In genomic region chr18:8946046-8946838, GRCh38 we compare ENCODE assay signal across 16 cellular contexts.
DNase-seq lines count a peak whose midpoint lies in the region; ATAC-seq and TF ChIP-seq lines count a peak whose summit lies in the region.
"Had no signal": no experiment of that assay in that cellular context is flagged by ENCODE, and none has a peak within 500 bp of the region (broad histone marks: within the 10 kb centered on the region; RNA-seq: fewer than 3 reads in every experiment).

No MANE protein-coding gene starts in this region.

- no peak overlapping the region for H3K9ac ChIP-seq in IMR-90 (ENCODE audit: low read depth, low read length)

- H3K36me3 ChIP-seq in IMR-90 (ENCODE audit: control insufficient read depth, insufficient read depth, low read length): no peaks in the 10 kb centered on the region
- no peaks in the 10 kb centered on the region for H3K36me3 ChIP-seq in mucosa of descending colon (ENCODE audit: low read depth)
- H3K36me3 ChIP-seq: BE2C had no signal

- H2AK5ac ChIP-seq in IMR-90 (ENCODE audit: low read depth, low read length): peak overlapping the region; percentile 93

- H4K20me1 ChIP-seq in IMR-90 (ENCODE audit: insufficient read depth, low read length): no peaks in the 10 kb centered on the region

- TF ChIP-seq POLR2A in IMR-90 (IDR thresholded peaks at IDR 0.05; ENCODE audit: low read depth, low read length): no peak

- peaks cover 33% of the 10 kb centered on the region for H3K4me1 ChIP-seq in IMR-90 (ENCODE audit: control insufficient read depth, insufficient read depth, low read length)
- no peaks in the 10 kb centered on the region for H3K4me1 ChIP-seq in mucosa of descending colon (ENCODE audit: low read depth)
- H3K4me1 ChIP-seq: BE2C had no signal

- WGBS in IMR-90 (ENCODE audit: extremely low coverage in 2 of 2, insufficient read length in 1 of 2), 2 experiments: 97% methylated on average over 3 of the region's 5 CpGs; no CpG with 5 or more reads in 1 of the 2 experiments

- H3K4ac ChIP-seq in IMR-90 (ENCODE audit: low read depth, low read length): peak overlapping the region; percentile 92

- peak overlapping the region; percentile 83 to 92 for H4K8ac ChIP-seq in IMR-90 (ENCODE audit: low read depth in 2 of 2, low read length in 2 of 2)

- peak overlapping the region; percentile 94 for H3K14ac ChIP-seq in IMR-90 (replicated peaks; ENCODE audit: low read depth, low read length)

- no peak overlapping the region for H2AFZ ChIP-seq in IMR-90 (replicated peaks; ENCODE audit: low read length, poor library complexity)

- H3K4me2 ChIP-seq in IMR-90 (ENCODE audit: low read depth, low read length): no peak overlapping the region

- H3K23ac ChIP-seq in IMR-90 (ENCODE audit: low read depth, low read length): peak overlapping the region; percentile 66; the same call in 1 of the 2 replicates

- peak overlapping the region; percentile 69; the same call in 1 of the 2 replicates for H3K27ac ChIP-seq in IMR-90 (ENCODE audit: insufficient read depth, low read length)
- H3K27ac ChIP-seq: VCaP had no signal

- peaks cover 39% of the 10 kb centered on the region for H3K9me1 ChIP-seq in IMR-90 (ENCODE audit: insufficient read depth, low read length)

- peak overlapping the region; percentile 98 for H2BK120ac ChIP-seq in IMR-90 (ENCODE audit: low read depth, low read length)

- DNase-seq in AG04449 (ENCODE audit: low read depth, low spot score) (peak; percentile 97), IMR-90 (peak; percentile 98), astrocyte of the spinal cord (ENCODE audit: low read depth, low spot score) (peak; percentile 98), iris pigment epithelial cell (ENCODE audit: low read depth) (peak; percentile 97), NCI-H187 (lab: John Stamatoyannopoulos, UW) (no peak), mucosa of descending colon (no peak)
- DNase-seq in activated CD8-positive, alpha-beta memory T cell treated with anti-CD3 and anti-CD28 coated beads, Interleukin-2, amount 50 U/mL, for 4 hours: no peak
- DNase-seq in activated effector memory CD4-positive, alpha-beta T cell treated with Interleukin-2 at 50 U/mL for 16 hours: no peak
- DNase-seq: anterior cingulate cortex, BE2C, H9, Karpas-422, left cardiac atrium, NCI-H2171 treated with DMSO at 0.1 percent for 48 hours, occipital lobe had no signal

- peak overlapping the region; percentile 98 for H2BK5ac ChIP-seq in IMR-90 (ENCODE audit: low read depth, low read length, poor library complexity, severe bottlenecking)

- no peak for TF ChIP-seq CTCF in AG04449 (IDR thresholded peaks at IDR 0.05; ENCODE audit: insufficient read depth, low read length, missing control alignments)
- no peak for TF ChIP-seq CTCF in IMR-90 (conservative IDR thresholded peaks at IDR 0.05; ENCODE audit: low read depth, low read length)
- no peak for TF ChIP-seq CTCF in astrocyte of the spinal cord (IDR thresholded peaks at IDR 0.05; ENCODE audit: low read depth, low read length)
- TF ChIP-seq CTCF in mucosa of descending colon (IDR thresholded peaks at IDR 0.05): no peak

- POLR2A ChIA-PET in AG04449 (lab: Yijun Ruan, JAX): interaction anchor here (1.0 kb wide), 1 partner anchor 146 kb away, joined by 5 read pairs; no protein-coding TSS in a partner anchor
- POLR2A ChIA-PET in IMR-90 (lab: Charles Lee; ENCODE audit: unreplicated experiment): no interaction called here

- H3K27me3 ChIP-seq in IMR-90 (ENCODE audit: control insufficient read depth, insufficient read depth, low read length): no peaks in the 10 kb centered on the region
- H3K27me3 ChIP-seq: BE2C had no signal

- ATAC-seq in IMR-90 (ENCODE audit: low read depth) (peak; percentile 50), mucosa of descending colon (no peak)
- ATAC-seq: left cardiac atrium had no signal

- TF ChIP-seq RAD21 in IMR-90 (IDR thresholded peaks at IDR 0.05; ENCODE audit: low read length): no peak

- BruUV-seq in IMR-90 (replicated peaks; lab: Mats Ljungman, UMichigan): no TSS peak

- H2BK20ac ChIP-seq in IMR-90 (ENCODE audit: low read depth, low read length): peak overlapping the region; percentile 99

- dilution Hi-C loops in IMR-90 (cut with HindIII; ENCODE audit: low sequenced_read_pairs, unreplicated experiment): no loop called here

- H3K79me1 ChIP-seq in IMR-90 (ENCODE audit: low read depth in 1 of 2, low read length in 2 of 2): peaks cover 0 to 19% of the 10 kb centered on the region in 2 experiments; a peak in 1 of 4 replicates

- peak overlapping the region; percentile 77; the same call in 1 of the 2 replicates for H3K18ac ChIP-seq in IMR-90 (ENCODE audit: low read depth, low read length)

- CTCF ChIA-PET in AG04449 (lab: Yijun Ruan, JAX) (interaction anchor here (1.1 kb wide), 1 partner anchor 8 kb away, joined by 3 read pairs; no protein-coding TSS in a partner anchor), IMR-90 (lab: Yijun Ruan, JAX) (no interaction called here)

- intact Hi-C loops in IMR-90 (cut with micrococcal nuclease) (loop anchor here (5.0 kb wide), 1 partner anchor 89 kb away; no protein-coding TSS in a partner anchor), mucosa of descending colon (cut with DNase I, micrococcal nuclease) (no loop called here)

- no peak overlapping the region for H2AK9ac ChIP-seq in IMR-90 (replicated peaks; ENCODE audit: low read depth, low read length, poor library complexity)

- peak overlapping the region; percentile 98 for H2BK15ac ChIP-seq in IMR-90 (ENCODE audit: low read depth, low read length)

- H3K4me3 ChIP-seq in AG04449 (ENCODE audit: low read depth, low read length): no peak overlapping the region
- H3K4me3 ChIP-seq in IMR-90 (ENCODE audit: insufficient read depth, low read depth, low read length): no peak overlapping the region
- no peak overlapping the region for H3K4me3 ChIP-seq in astrocyte of the spinal cord (ENCODE audit: low read depth, low read length)
- no peak overlapping the region for H3K4me3 ChIP-seq in mucosa of descending colon

- H3K56ac ChIP-seq in IMR-90 (ENCODE audit: extremely low read depth, insufficient read depth, low read length): peak overlapping the region; percentile 68

- in situ Hi-C loops in IMR-90 (cut with MboI; ENCODE audit: low sequenced_read_pairs): no loop called here
- in situ Hi-C loops in astrocyte of the spinal cord (cut with HindIII; ENCODE audit: low sequenced_read_pairs): no loop called here

- H4K91ac ChIP-seq in IMR-90 (ENCODE audit: insufficient read depth, low read depth, low read length): peak overlapping the region; percentile 94

- peak overlapping the region; percentile 31; the same call in 1 of the 2 replicates for H4K5ac ChIP-seq in IMR-90 (ENCODE audit: low read depth, low read length)

- H3K9me3 ChIP-seq in IMR-90 (ENCODE audit: control insufficient read depth, insufficient read depth, low read length) (peaks cover 6% of the 10 kb centered on the region; the same call in 1 of the 2 replicates), mucosa of descending colon (no peaks in the 10 kb centered on the region)
- H3K9me3 ChIP-seq: BE2C had no signal

TF ChIP-seq in IMR-90, 13 proteins besides CTCF, POLR2A, EP300 and RAD21:
- peak; percentile 67 for TF ChIP-seq BHLHE40 (IDR thresholded peaks at IDR 0.05; ENCODE audit: low read depth, low read length)
- peak; percentile 83; the same call in 1 of the 2 replicates for TF ChIP-seq CHD1 (IDR thresholded peaks at IDR 0.05; ENCODE audit: low read depth, low read length)
- no peak for TF ChIP-seq USF2 (IDR thresholded peaks at IDR 0.05; ENCODE audit: low read depth, low read length)
- TF ChIP-seq SMC3 (IDR thresholded peaks at IDR 0.05; ENCODE audit: low read depth, low read length): no peak
- peak; percentile 6; the same call in 1 of the 2 replicates for TF ChIP-seq NFE2L2 (IDR thresholded peaks at IDR 0.05; ENCODE audit: low read depth, low read length)
- TF ChIP-seq MAZ (IDR thresholded peaks at IDR 0.05; ENCODE audit: borderline replicate concordance, low read depth, low read length): no peak
- peak; percentile 49; the same call in 1 of the 2 replicates for TF ChIP-seq MAFK (IDR thresholded peaks at IDR 0.05; ENCODE audit: low read depth, low read length)
- no peak for TF ChIP-seq RCOR1 (IDR thresholded peaks at IDR 0.05; ENCODE audit: insufficient replicate concordance, low read length)
- peak; percentile 98 for TF ChIP-seq CEBPB (IDR thresholded peaks at IDR 0.05; ENCODE audit: low read depth, low read length)
- no peak for TF ChIP-seq ELK1 (IDR thresholded peaks at IDR 0.05; ENCODE audit: borderline replicate concordance, low read depth, low read length)
- TF ChIP-seq RFX5 (IDR thresholded peaks at IDR 0.05; ENCODE audit: low read depth, low read length): no peak
- no peak for TF ChIP-seq MXI1 (IDR thresholded peaks at IDR 0.05; ENCODE audit: borderline replicate concordance, low read depth, low read length)
- peak; percentile 76; the same call in 1 of the 2 replicates for TF ChIP-seq FOS (IDR thresholded peaks at IDR 0.05; ENCODE audit: low read depth, low read length)

Comparison
In these comparisons a context has a peak if more than half of its experiments do, and no peak if none do; other contexts are left out.
1. DNase-seq: peak in AG04449 (single experiment), IMR-90 (single experiment), astrocyte of the spinal cord (single experiment) and iris pigment epithelial cell (single experiment); none in activated CD8-positive, alpha-beta memory T cell treated with anti-CD3 and anti-CD28 coated beads, Interleukin-2, amount 50 U/mL, for 4 hours (single experiment), activated effector memory CD4-positive, alpha-beta T cell treated with Interleukin-2 at 50 U/mL for 16 hours (single experiment), NCI-H187 (0 of 2) and mucosa of descending colon (0 of 3).